ENCODE assay signal across 9 cellular contexts in genomic region chr16:83954577-83955016, GRCh38. TPM values are rescaled to one million over a fixed set of nuclear protein-coding genes. Genes with fewer than 3 reads are reported as not detected.
DNase-seq lines count a peak whose midpoint lies in the region; ATAC-seq and TF ChIP-seq lines count a peak whose summit lies in the region.
"Had no signal": no experiment of that assay in that cellular context is flagged by ENCODE, and none has a peak within 500 bp of the region (broad histone marks: within the 10 kb centered on the region; RNA-seq: fewer than 3 reads in every experiment).

No MANE protein-coding gene starts in this region.

- H3K9me3 ChIP-seq in AG04450 (ENCODE audit: control insufficient read depth, insufficient read depth, low read length) (no peaks in the 10 kb centered on the region), MG63 (no peaks in the 10 kb centered on the region), muscle layer of duodenum (ENCODE audit: control insufficient read depth in 1 of 2, low read length in 2 of 2) (no peaks in the 10 kb centered on the region)

- H3K27me3 ChIP-seq in AG04450 (ENCODE audit: control insufficient read depth, insufficient read depth, low read length): no peaks in the 10 kb centered on the region
- no peaks in the 10 kb centered on the region for H3K27me3 ChIP-seq in MG63
- H3K27me3 ChIP-seq in muscle layer of duodenum (ENCODE audit: low read depth, low read length): no peaks in the 10 kb centered on the region

- peak overlapping the region; percentile 43 for H3K4me3 ChIP-seq in AG04450 (ENCODE audit: low read depth, low read length)
- H3K4me3 ChIP-seq in MG63: no peak overlapping the region; the same call in 1 of the 2 replicates
- H3K4me3 ChIP-seq in muscle layer of duodenum (ENCODE audit: low read depth in 1 of 2, low read length in 2 of 2): peak overlapping the region in 1 of 2 donors; percentile 72

- in situ Hi-C loops in GM13976 (cut with MboI; ENCODE audit: low sequenced_read_pairs, unreplicated experiment): loop anchor here (25.0 kb wide), 2 partner anchors 108 to 533 kb away; no protein-coding TSS in a partner anchor

- no peaks in the 10 kb centered on the region for H3K36me3 Mint-ChIP-seq in endothelial cell (ENCODE audit: low read depth, unreplicated experiment)
- H3K36me3 Mint-ChIP-seq: T-cell had no signal

- DNase-seq in AG04450 (ENCODE audit: low read depth, low spot score): no peak
- DNase-seq in MG63: peak; percentile 15
- no peak for DNase-seq in endothelial cell (ENCODE audit: low spot score)
- DNase-seq in NCI-H1048 (lab: John Stamatoyannopoulos, UW): no peak
- no peak for DNase-seq in foreskin melanocyte
- DNase-seq in GM13976 (ENCODE audit: low spot score): no peak

- CTCF ChIA-PET in AG04450 (lab: Charles Lee): interaction anchor here (1.1 to 10.9 kb wide), 2 partner anchors 106 to 110 kb away, joined by 4 to 171 read pairs; no protein-coding TSS in a partner anchor

- H3K27ac ChIP-seq in AG04450 (ENCODE audit: low read depth, low read length) (no peak overlapping the region), muscle layer of duodenum (ENCODE audit: low read length) (peak overlapping the region; percentile 22)

- no peak overlapping the region for H3K4me3 Mint-ChIP-seq in endothelial cell (ENCODE audit: unreplicated experiment)

- peaks cover 10 to 26% of the 10 kb centered on the region in 2 donors for H3K4me1 ChIP-seq in muscle layer of duodenum (ENCODE audit: control insufficient read depth in 1 of 2, insufficient read depth in 2 of 2, low read length in 2 of 2)

- no peaks in the 10 kb centered on the region for H3K36me3 ChIP-seq in MG63
- H3K36me3 ChIP-seq in muscle layer of duodenum (ENCODE audit: control insufficient read depth in 1 of 2, insufficient read depth in 2 of 2, low read length in 2 of 2): peaks cover 9 to 11% of the 10 kb centered on the region in 2 donors

- no peaks in the 10 kb centered on the region for H3K4me1 Mint-ChIP-seq in endothelial cell (ENCODE audit: unreplicated experiment)

- H3K27ac Mint-ChIP-seq in endothelial cell (ENCODE audit: unreplicated experiment): peak overlapping the region; percentile 18
- H3K27ac Mint-ChIP-seq: T-cell had no signal

- no peak for TF ChIP-seq CTCF in AG04450 (IDR thresholded peaks at IDR 0.05; ENCODE audit: low read depth, low read length)
- peak; percentile 14 for TF ChIP-seq CTCF in endothelial cell (IDR thresholded peaks at IDR 0.05; ENCODE audit: unreplicated experiment)
- no peak for TF ChIP-seq CTCF in GM13976 (IDR thresholded peaks at IDR 0.05; ENCODE audit: borderline replicate concordance, control extremely low read depth, extremely low read depth, insufficient read depth, missing control alignments)

- peaks cover 10% of the 10 kb centered on the region for H3K27me3 Mint-ChIP-seq in endothelial cell (ENCODE audit: unreplicated experiment)

- no peak for ATAC-seq in HG03520 (IDR thresholded peaks at IDR 0.05; ENCODE audit: unreplicated experiment)

- POLR2A ChIA-PET in AG04450 (lab: Yijun Ruan, JAX): no interaction called here

- no peaks in the 10 kb centered on the region for H3K9me3 Mint-ChIP-seq in endothelial cell (ENCODE audit: unreplicated experiment)
- H3K9me3 Mint-ChIP-seq: T-cell had no signal

RNA-seq across cellular contexts. Expression of gene OSGIN1, which starts 1.6 kb away (rescaled TPM):
- polyA plus RNA-seq in AG04450 (2011; rRNA removed): 6.2 and 8.5 TPM in 2 replicates
- 5.6 and 8.6 TPM in 2 replicates for polyA minus RNA-seq in AG04450 (2011; rRNA and poly(A)+ RNA removed)
- 0.13 TPM in 1 of 2 replicates, not detected in the other for total RNA-seq in MG63 (2014; rRNA removed; shearing (Covaris generic); ENCODE audit: low replicate concordance)
- total RNA-seq in endothelial cell (ENCODE audit: unreplicated experiment): 0.31 TPM

RNA-seq across cellular contexts. Expression of gene NECAB2, which starts 13.4 kb away (rescaled TPM):
- 0.20 and 0.24 TPM in 2 replicates for polyA plus RNA-seq in AG04450 (2011; rRNA removed)
- polyA minus RNA-seq in AG04450 (2011; rRNA and poly(A)+ RNA removed): 0.30 and 0.37 TPM in 2 replicates
- total RNA-seq in MG63 (2014; rRNA removed; shearing (Covaris generic); ENCODE audit: low replicate concordance): not detected in 2 replicates
- total RNA-seq in endothelial cell (ENCODE audit: unreplicated experiment): 1.2 TPM
- total RNA-seq: T-cell had no signal

RNA-seq across cellular contexts. Expression of gene MLYCD, which starts 55.7 kb away (rescaled TPM):
- 2.0 and 2.5 TPM in 2 replicates for polyA plus RNA-seq in AG04450 (2011; rRNA removed)
- polyA minus RNA-seq in AG04450 (2011; rRNA and poly(A)+ RNA removed): 6.8 and 8.4 TPM in 2 replicates
- total RNA-seq in MG63 (2014; rRNA removed; shearing (Covaris generic); ENCODE audit: low replicate concordance): 1.0 and 1.3 TPM in 2 replicates
- total RNA-seq in endothelial cell (ENCODE audit: unreplicated experiment): 3.0 TPM
